In the genomic region with DNA sequence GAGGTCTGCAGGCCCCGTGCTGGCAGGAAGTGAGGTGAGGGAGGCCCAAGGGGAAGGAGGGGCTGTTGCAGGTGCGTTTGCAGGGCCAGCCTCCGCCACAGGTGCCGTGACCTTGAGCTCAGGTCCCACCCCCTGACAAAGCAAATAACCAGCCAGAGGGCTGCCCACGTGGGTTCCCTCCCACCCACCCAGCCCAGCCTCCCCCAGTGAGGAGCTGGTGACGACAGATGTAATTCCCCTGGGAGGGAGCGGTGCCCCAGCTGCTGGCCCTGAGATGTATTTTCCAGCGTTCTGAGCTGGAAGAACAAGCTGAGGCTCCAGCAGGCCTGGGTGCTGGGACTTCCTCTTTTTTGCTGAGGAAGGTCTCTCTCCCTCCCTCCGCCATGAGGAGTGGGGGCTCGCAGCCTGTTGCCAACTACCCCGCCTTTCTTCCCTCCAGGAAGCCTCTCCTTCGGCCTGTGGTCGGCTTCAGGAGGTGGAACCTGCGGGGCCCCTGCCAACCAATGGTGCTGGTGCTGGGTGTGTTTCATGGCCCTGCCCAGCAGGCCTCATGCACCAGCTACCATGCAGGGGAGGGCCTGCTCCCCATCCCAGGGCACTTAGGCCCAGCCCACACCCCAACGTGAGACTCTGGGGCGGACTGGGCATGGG, we compare ENCODE assay signal across 1 cellular context.
A peak's percentile ranks its signal among the peaks of the same experiment; 100 is the strongest.
TF ChIP-seq lines count a peak whose summit lies in the region.

No MANE protein-coding gene starts in this region.

TF ChIP-seq in HepG2, 621 proteins besides CTCF, POLR2A, EP300 and RAD21 (continued from another document and continues in another):
- peak; percentile 77 for TF ChIP-seq ZNF687 (CRISPR knock-in tag; IDR thresholded peaks at IDR 0.05)
- TF ChIP-seq SP5 (CRISPR knock-in tag; IDR thresholded peaks at IDR 0.05; ENCODE audit: borderline replicate concordance, low read depth), result peak; percentile 89
- TF ChIP-seq GABPB1 (CRISPR knock-in tag; IDR thresholded peaks at IDR 0.05), result peak; percentile 81
- TF ChIP-seq SP4 (CRISPR knock-in tag; IDR thresholded peaks at IDR 0.05), result 0 out of 2 replicates have a peak, but pooled peaks have one; percentile 43
- TF ChIP-seq ZNF75D (CRISPR knock-in tag; IDR thresholded peaks at IDR 0.05; ENCODE audit: borderline replicate concordance), result no peak
- peak; percentile 46 for TF ChIP-seq KAT8 (CRISPR knock-in tag; IDR thresholded peaks at IDR 0.05)
- TF ChIP-seq SMARCC2 (IDR thresholded peaks at IDR 0.05), result no peak
- TF ChIP-seq ELF3 (CRISPR knock-in tag; IDR thresholded peaks at IDR 0.05), result 0 out of 2 replicates have a peak, but pooled peaks have one; percentile 41
- peak; percentile 51; the same call in 1 of the 2 replicates for TF ChIP-seq TBX2 (CRISPR knock-in tag; IDR thresholded peaks at IDR 0.05; ENCODE audit: borderline replicate concordance)
- no peak for TF ChIP-seq MAX (IDR thresholded peaks at IDR 0.05)
- peak; percentile 52 for TF ChIP-seq NCOA2 (CRISPR knock-in tag; IDR thresholded peaks at IDR 0.05)
- TF ChIP-seq ZNF746 (CRISPR knock-in tag; IDR thresholded peaks at IDR 0.05), result peak; percentile 73; the same call in 1 of the 2 replicates
- peak; percentile 42 for TF ChIP-seq HNF4A (CRISPR knock-in tag; IDR thresholded peaks at IDR 0.05)
- peak; percentile 73; the same call in 1 of the 2 replicates for TF ChIP-seq ZSCAN25 (CRISPR knock-in tag; IDR thresholded peaks at IDR 0.05)
- TF ChIP-seq STAG1 (CRISPR knock-in tag; IDR thresholded peaks at IDR 0.05), result no peak
- 0 out of 2 replicates have a peak, but pooled peaks have one; percentile 22 for TF ChIP-seq ZNF484 (CRISPR knock-in tag; IDR thresholded peaks at IDR 0.05; ENCODE audit: borderline replicate concordance, low read depth)
- TF ChIP-seq ZNF160 (CRISPR knock-in tag; IDR thresholded peaks at IDR 0.05), result no peak
- TF ChIP-seq NR2F2 (IDR thresholded peaks at IDR 0.05; ENCODE audit: borderline replicate concordance, low read depth), result no peak
- TF ChIP-seq ZNF230 (CRISPR knock-in tag; IDR thresholded peaks at IDR 0.05), result peak; percentile 79; the same call in 1 of the 2 replicates
- no peak for TF ChIP-seq TRIM24 (CRISPR knock-in tag; IDR thresholded peaks at IDR 0.05)
- 0 out of 2 replicates have a peak, but pooled peaks have one; percentile 63 for TF ChIP-seq ZNF354B (CRISPR knock-in tag; IDR thresholded peaks at IDR 0.05)
- TF ChIP-seq PAXIP1 (CRISPR knock-in tag; conservative IDR thresholded peaks at IDR 0.05), result peak; percentile 81
- TF ChIP-seq ZNF331 (CRISPR knock-in tag; IDR thresholded peaks at IDR 0.05), result no peak
- 0 out of 2 replicates have a peak, but pooled peaks have one; percentile 5 for TF ChIP-seq RARA (CRISPR knock-in tag; IDR thresholded peaks at IDR 0.05)
- TF ChIP-seq, protein P1, sequence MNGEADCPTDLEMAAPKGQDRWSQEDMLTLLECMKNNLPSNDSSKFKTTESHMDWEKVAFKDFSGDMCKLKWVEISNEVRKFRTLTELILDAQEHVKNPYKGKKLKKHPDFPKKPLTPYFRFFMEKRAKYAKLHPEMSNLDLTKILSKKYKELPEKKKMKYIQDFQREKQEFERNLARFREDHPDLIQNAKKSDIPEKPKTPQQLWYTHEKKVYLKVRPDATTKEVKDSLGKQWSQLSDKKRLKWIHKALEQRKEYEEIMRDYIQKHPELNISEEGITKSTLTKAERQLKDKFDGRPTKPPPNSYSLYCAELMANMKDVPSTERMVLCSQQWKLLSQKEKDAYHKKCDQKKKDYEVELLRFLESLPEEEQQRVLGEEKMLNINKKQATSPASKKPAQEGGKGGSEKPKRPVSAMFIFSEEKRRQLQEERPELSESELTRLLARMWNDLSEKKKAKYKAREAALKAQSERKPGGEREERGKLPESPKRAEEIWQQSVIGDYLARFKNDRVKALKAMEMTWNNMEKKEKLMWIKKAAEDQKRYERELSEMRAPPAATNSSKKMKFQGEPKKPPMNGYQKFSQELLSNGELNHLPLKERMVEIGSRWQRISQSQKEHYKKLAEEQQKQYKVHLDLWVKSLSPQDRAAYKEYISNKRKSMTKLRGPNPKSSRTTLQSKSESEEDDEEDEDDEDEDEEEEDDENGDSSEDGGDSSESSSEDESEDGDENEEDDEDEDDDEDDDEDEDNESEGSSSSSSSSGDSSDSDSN (CRISPR knock-in tag; IDR thresholded peaks at IDR 0.05), result 0 out of 2 replicates have a peak, but pooled peaks have one; percentile 23
- peak; percentile 30; the same call in 1 of the 2 replicates for TF ChIP-seq NR2F6 (IDR thresholded peaks at IDR 0.05)
- TF ChIP-seq NR2F6 (CRISPR knock-in tag; IDR thresholded peaks at IDR 0.05), result peak; percentile 54; the same call in 1 of the 2 replicates
- TF ChIP-seq REPIN1 (CRISPR knock-in tag; IDR thresholded peaks at IDR 0.05; ENCODE audit: borderline replicate concordance, low read depth), result 0 out of 2 replicates have a peak, but pooled peaks have one; percentile 9
- TF ChIP-seq, protein P2, sequence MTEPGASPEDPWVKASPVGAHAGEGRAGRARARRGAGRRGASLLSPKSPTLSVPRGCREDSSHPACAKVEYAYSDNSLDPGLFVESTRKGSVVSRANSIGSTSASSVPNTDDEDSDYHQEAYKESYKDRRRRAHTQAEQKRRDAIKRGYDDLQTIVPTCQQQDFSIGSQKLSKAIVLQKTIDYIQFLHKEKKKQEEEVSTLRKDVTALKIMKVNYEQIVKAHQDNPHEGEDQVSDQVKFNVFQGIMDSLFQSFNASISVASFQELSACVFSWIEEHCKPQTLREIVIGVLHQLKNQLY (CRISPR knock-in tag; IDR thresholded peaks at IDR 0.05), result peak; percentile 55; the same call in 1 of the 2 replicates
- 0 out of 2 replicates have a peak, but pooled peaks have one; percentile 36 for TF ChIP-seq RELA (CRISPR knock-in tag; IDR thresholded peaks at IDR 0.05)
- peak; percentile 74 for TF ChIP-seq ZFX (CRISPR knock-in tag; IDR thresholded peaks at IDR 0.05; ENCODE audit: low read depth)
- TF ChIP-seq ZNF552 (CRISPR knock-in tag; IDR thresholded peaks at IDR 0.05; ENCODE audit: borderline replicate concordance), result no peak
- TF ChIP-seq BCL6 (CRISPR knock-in tag; IDR thresholded peaks at IDR 0.05), result 0 out of 2 replicates have a peak, but pooled peaks have one; percentile 33
- TF ChIP-seq ZNF556 (CRISPR knock-in tag; IDR thresholded peaks at IDR 0.05; ENCODE audit: borderline replicate concordance), result no peak
- peak; percentile 87 for TF ChIP-seq PATZ1 (CRISPR knock-in tag; IDR thresholded peaks at IDR 0.05)
- TF ChIP-seq CEBPZ (IDR thresholded peaks at IDR 0.05; ENCODE audit: low read length), result no peak
- TF ChIP-seq IKZF1 (IDR thresholded peaks at IDR 0.05), result no peak
- TF ChIP-seq ZFY (CRISPR knock-in tag; IDR thresholded peaks at IDR 0.05), result peak; percentile 42; the same call in 1 of the 2 replicates
- no peak for TF ChIP-seq MTF2 (CRISPR knock-in tag; IDR thresholded peaks at IDR 0.05; ENCODE audit: borderline replicate concordance)
- TF ChIP-seq ZNF567 (CRISPR knock-in tag; IDR thresholded peaks at IDR 0.05; ENCODE audit: borderline replicate concordance), result no peak
- no peak for TF ChIP-seq HMGA1 (CRISPR knock-in tag; conservative IDR thresholded peaks at IDR 0.05)
- TF ChIP-seq KDM5B (CRISPR knock-in tag; IDR thresholded peaks at IDR 0.05; ENCODE audit: borderline replicate concordance), result peak; percentile 38; the same call in 1 of the 2 replicates
- TF ChIP-seq ARNTL (CRISPR knock-in tag; IDR thresholded peaks at IDR 0.05), result peak; percentile 90
- 0 out of 2 replicates have a peak, but pooled peaks have one; percentile 34 for TF ChIP-seq SNAI1 (CRISPR knock-in tag; IDR thresholded peaks at IDR 0.05; ENCODE audit: borderline replicate concordance)
- TF ChIP-seq, protein P3, sequence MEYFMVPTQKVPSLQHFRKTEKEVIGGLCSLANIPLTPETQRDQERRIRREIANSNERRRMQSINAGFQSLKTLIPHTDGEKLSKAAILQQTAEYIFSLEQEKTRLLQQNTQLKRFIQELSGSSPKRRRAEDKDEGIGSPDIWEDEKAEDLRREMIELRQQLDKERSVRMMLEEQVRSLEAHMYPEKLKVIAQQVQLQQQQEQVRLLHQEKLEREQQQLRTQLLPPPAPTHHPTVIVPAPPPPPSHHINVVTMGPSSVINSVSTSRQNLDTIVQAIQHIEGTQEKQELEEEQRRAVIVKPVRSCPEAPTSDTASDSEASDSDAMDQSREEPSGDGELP (IDR thresholded peaks at IDR 0.05; ENCODE audit: borderline replicate concordance, low read depth), result peak; percentile 51; the same call in 1 of the 2 replicates
